ENCODE assay signal across 24 cellular contexts in the genomic region with DNA sequence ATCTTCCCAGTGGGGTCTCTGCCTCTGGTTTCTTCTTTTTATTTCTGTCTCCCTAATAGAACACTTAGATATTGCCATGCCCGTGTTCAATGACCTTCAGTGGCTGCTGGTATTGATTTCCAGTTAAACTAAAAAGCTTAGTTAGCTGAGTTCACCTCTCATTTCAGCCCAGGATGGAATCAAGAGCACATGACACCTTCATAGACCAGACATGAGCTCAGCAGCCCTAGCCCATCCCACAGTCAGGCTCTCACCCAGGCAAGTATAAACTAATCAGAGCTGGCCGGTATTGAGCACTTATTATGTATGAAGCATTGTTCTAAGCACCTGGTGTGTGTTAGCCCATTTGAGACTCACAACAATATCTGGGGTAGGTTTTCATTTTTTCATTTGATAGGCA.
"Had no signal": no experiment of that assay in that cellular context is flagged by ENCODE, and none has a peak within 500 bp of the region (broad histone marks: within the 10 kb centered on the region; RNA-seq: fewer than 3 reads in every experiment).

No MANE protein-coding gene starts in this region.

- DNase-seq: activated CD4-positive, alpha-beta memory T cell treated with anti-CD3 and anti-CD28 coated beads, Interleukin-2, amount 10 ng/mL, durations not matched to agents 7 days and 5 days; activated CD4-positive, alpha-beta T cell treated with anti-CD3 and anti-CD28 coated beads for 1 hour; activated CD4-positive, alpha-beta T cell treated with anti-CD3 and anti-CD28 coated beads, Interleukin-2, amount 10 ng/mL, durations not matched to agents 7 days and 5 days; activated CD8-positive, alpha-beta memory T cell treated with anti-CD3 and anti-CD28 coated beads, Interleukin-2, amount 50 U/mL, for 48 hours; activated gamma-delta T cell; activated naive CD8-positive, alpha-beta T cell treated with anti-CD3 and anti-CD28 coated beads, Interleukin-2, amount 50 U/mL, for 24 hours; activated T-cell treated with anti-CD3 and anti-CD28 coated beads, Interleukin-2, amount 50 U/mL, for 24 hours; amygdala; effector CD4-positive, alpha-beta T cell; gastrocnemius medialis; glutamatergic neuron; islet precursor cell; left ventricle myocardium superior; midbrain; naive thymus-derived CD8-positive, alpha-beta T cell; right cardiac atrium; spleen; stimulated activated naive CD4-positive, alpha-beta T cell; T-helper 2 cell had no signal

- FAIRE-seq: colon had no signal

- H3K27ac Mint-ChIP-seq: activated CD4-positive, alpha-beta memory T cell treated with anti-CD3 and anti-CD28 coated beads, Interleukin-2, amount 10 ng/mL, durations not matched to agents 7 days and 5 days; activated CD4-positive, alpha-beta T cell treated with anti-CD3 and anti-CD28 coated beads, Interleukin-2, amount 10 ng/mL, durations not matched to agents 7 days and 5 days; activated naive CD4-positive, alpha-beta T cell treated with anti-CD3 and anti-CD28 coated beads, Interleukin-2, amount 50 U/mL, for 24 hours; activated naive CD8-positive, alpha-beta T cell treated with anti-CD3 and anti-CD28 coated beads, Interleukin-2, amount 50 U/mL, for 24 hours; activated T-cell treated with anti-CD3 and anti-CD28 coated beads, Interleukin-2, amount 50 U/mL, for 24 hours; naive thymus-derived CD8-positive, alpha-beta T cell had no signal

- H3K27me3 ChIP-seq: breast epithelium, gastrocnemius medialis, tibial nerve had no signal

- H3K36me3 ChIP-seq: breast epithelium, gastrocnemius medialis, spleen, suprapubic skin, tibial nerve had no signal

- H3K4me3 Mint-ChIP-seq: activated CD4-positive, alpha-beta memory T cell treated with anti-CD3 and anti-CD28 coated beads, Interleukin-2, amount 10 ng/mL, durations not matched to agents 7 days and 5 days; activated CD4-positive, alpha-beta T cell treated with anti-CD3 and anti-CD28 coated beads, Interleukin-2, amount 10 ng/mL, durations not matched to agents 7 days and 5 days; activated naive CD4-positive, alpha-beta T cell treated with anti-CD3 and anti-CD28 coated beads, Interleukin-2, amount 50 U/mL, for 24 hours; activated naive CD8-positive, alpha-beta T cell treated with anti-CD3 and anti-CD28 coated beads, Interleukin-2, amount 50 U/mL, for 24 hours; activated T-cell treated with anti-CD3 and anti-CD28 coated beads, Interleukin-2, amount 50 U/mL, for 24 hours; naive thymus-derived CD8-positive, alpha-beta T cell had no signal

- H3K4me1 Mint-ChIP-seq: activated CD4-positive, alpha-beta memory T cell treated with anti-CD3 and anti-CD28 coated beads, Interleukin-2, amount 10 ng/mL, durations not matched to agents 7 days and 5 days; activated CD4-positive, alpha-beta T cell treated with anti-CD3 and anti-CD28 coated beads, Interleukin-2, amount 10 ng/mL, durations not matched to agents 7 days and 5 days; activated naive CD4-positive, alpha-beta T cell treated with anti-CD3 and anti-CD28 coated beads, Interleukin-2, amount 50 U/mL, for 24 hours; activated naive CD8-positive, alpha-beta T cell treated with anti-CD3 and anti-CD28 coated beads, Interleukin-2, amount 50 U/mL, for 24 hours; naive thymus-derived CD8-positive, alpha-beta T cell had no signal

- ATAC-seq: activated naive CD8-positive, alpha-beta T cell treated with anti-CD3 and anti-CD28 coated beads, Interleukin-2, amount 50 U/mL, for 24 hours; gastrocnemius medialis; left ventricle myocardium superior; naive thymus-derived CD8-positive, alpha-beta T cell; right cardiac atrium had no signal

- H3K9me3 Mint-ChIP-seq: activated CD4-positive, alpha-beta memory T cell treated with anti-CD3 and anti-CD28 coated beads, Interleukin-2, amount 10 ng/mL, durations not matched to agents 7 days and 5 days; activated CD4-positive, alpha-beta T cell treated with anti-CD3 and anti-CD28 coated beads, Interleukin-2, amount 10 ng/mL, durations not matched to agents 7 days and 5 days; activated naive CD4-positive, alpha-beta T cell treated with anti-CD3 and anti-CD28 coated beads, Interleukin-2, amount 50 U/mL, for 24 hours; activated naive CD8-positive, alpha-beta T cell treated with anti-CD3 and anti-CD28 coated beads, Interleukin-2, amount 50 U/mL, for 24 hours; naive thymus-derived CD8-positive, alpha-beta T cell had no signal

- H3K4me1 ChIP-seq: breast epithelium, gastrocnemius medialis, suprapubic skin had no signal

- H3K4me3 ChIP-seq: breast epithelium, gastrocnemius medialis, spleen, suprapubic skin, tibial nerve had no signal

- H3K9me3 ChIP-seq: breast epithelium, gastrocnemius medialis, spleen, suprapubic skin had no signal

- H3K27ac ChIP-seq: breast epithelium, gastrocnemius medialis, suprapubic skin had no signal

- H3K36me3 Mint-ChIP-seq: activated naive CD4-positive, alpha-beta T cell treated with anti-CD3 and anti-CD28 coated beads, Interleukin-2, amount 50 U/mL, for 24 hours; naive thymus-derived CD8-positive, alpha-beta T cell had no signal
